Comparison of ENCODE assay signal across 8 cellular contexts in the genomic region with DNA sequence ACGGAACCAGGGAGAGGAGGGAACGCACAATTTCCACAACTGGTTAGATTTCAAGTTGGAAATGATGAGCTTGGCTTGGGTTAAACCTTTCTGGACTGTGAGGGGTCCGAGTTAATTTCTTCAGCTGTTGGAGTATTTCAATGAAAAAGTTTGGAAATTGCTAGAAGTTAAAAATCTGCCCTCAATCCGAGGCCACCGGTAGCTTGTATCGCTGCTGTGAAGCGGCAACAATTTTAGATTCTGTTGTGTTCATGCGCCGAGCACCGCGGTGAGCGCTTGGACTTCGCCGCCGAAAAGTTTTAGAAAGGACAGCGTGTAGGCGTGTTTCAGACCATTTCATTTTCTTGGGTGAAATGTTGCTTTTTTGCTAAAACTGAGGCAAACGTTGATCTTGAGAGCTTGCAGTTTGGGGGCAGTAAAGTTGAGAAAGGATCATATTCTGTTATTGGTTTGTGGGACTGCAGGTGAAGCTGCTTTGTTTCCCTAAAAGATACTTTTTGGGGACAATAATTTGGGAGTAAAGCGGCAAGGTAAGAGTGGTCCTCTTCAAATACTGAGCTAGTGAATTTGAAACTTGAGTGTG.
DNase-seq lines count a peak whose midpoint lies in the region; ATAC-seq and TF ChIP-seq lines count a peak whose summit lies in the region.

No MANE protein-coding gene starts in this region.

- H3K36me3 Mint-ChIP-seq in stimulated activated naive CD8-positive, alpha-beta T cell treated with anti-CD3 and anti-CD28 coated beads, Interleukin-15, Interleukin-2, amounts not matched to agents 100 ng/mL and 50 ng/mL, for 24 hours (ENCODE audit: low read depth) = peaks cover 15% of the 10 kb centered on the region

- H3F3A ChIP-seq in SU-DHL-6 (ENCODE audit: insufficient read depth) = no peaks in the 10 kb centered on the region

- peak overlapping the region; percentile 68 for H2AFZ ChIP-seq in SU-DHL-6 (ENCODE audit: low read depth, low read length, severe bottlenecking)

- H3K4me1 Mint-ChIP-seq in stimulated activated naive CD8-positive, alpha-beta T cell treated with anti-CD3 and anti-CD28 coated beads, Interleukin-15, Interleukin-2, amounts not matched to agents 100 ng/mL and 50 ng/mL, for 24 hours (ENCODE audit: low read depth) = peaks cover 24% of the 10 kb centered on the region

- peak overlapping the region; percentile 97 for H3K4me2 ChIP-seq in SU-DHL-6 (ENCODE audit: low read depth, low read length, poor library complexity, severe bottlenecking)

- H3K4me3 ChIP-seq in SU-DHL-6 (ENCODE audit: insufficient read depth, low read length, poor library complexity, severe bottlenecking) (peak overlapping the region; percentile 95), duodenal mucosa (ENCODE audit: low read depth in 1 of 2, low read length in 2 of 2) (peak overlapping the region; percentile 83 to 97)

- peaks cover 19 to 30% of the 10 kb centered on the region in 2 donors for H3K4me1 ChIP-seq in duodenal mucosa (ENCODE audit: control insufficient read depth in 1 of 2, insufficient read depth in 2 of 2, low read length in 2 of 2)

- no peak for TF ChIP-seq CTCF in SU-DHL-6 (IDR thresholded peaks at IDR 0.05; ENCODE audit: insufficient read depth, low read length, poor library complexity, severe bottlenecking)

- peak; percentile 40 for DNase-seq in activated CD4-positive, CD25-positive, alpha-beta regulatory T cell treated with anti-CD3 and anti-CD28 coated beads, Interleukin-2, amount 50 U/mL, for 72 hours
- no peak for DNase-seq in activated CD4-positive, CD25-positive, alpha-beta regulatory T cell (lab: John Stamatoyannopoulos, UW)
- peak; percentile 76 for DNase-seq in medulla oblongata (ENCODE audit: extremely low spot score)

- peak overlapping the region; percentile 95 for H3K4me3 Mint-ChIP-seq in stimulated activated naive CD8-positive, alpha-beta T cell treated with anti-CD3 and anti-CD28 coated beads, Interleukin-15, Interleukin-2, amounts not matched to agents 100 ng/mL and 50 ng/mL, for 24 hours

- H4K20me1 ChIP-seq in SU-DHL-6 (ENCODE audit: low read depth, low read length) = peaks cover 21% of the 10 kb centered on the region

- no peaks in the 10 kb centered on the region for H3K9me3 Mint-ChIP-seq in stimulated activated naive CD8-positive, alpha-beta T cell treated with anti-CD3 and anti-CD28 coated beads, Interleukin-15, Interleukin-2, amounts not matched to agents 100 ng/mL and 50 ng/mL, for 24 hours

- H3K27ac ChIP-seq in SU-DHL-6 (ENCODE audit: low read depth, low read length) (peak overlapping the region; percentile 73), duodenal mucosa (ENCODE audit: low read depth, low read length) (peak overlapping the region; percentile 99)

- H3K27me3 Mint-ChIP-seq in stimulated activated naive CD8-positive, alpha-beta T cell treated with anti-CD3 and anti-CD28 coated beads, Interleukin-15, Interleukin-2, amounts not matched to agents 100 ng/mL and 50 ng/mL, for 24 hours = no peaks in the 10 kb centered on the region

- ATAC-seq in HG02759 (IDR thresholded peaks at IDR 0.05; ENCODE audit: unreplicated experiment) (peak; percentile 18), HG02884 (IDR thresholded peaks at IDR 0.05; ENCODE audit: unreplicated experiment) (no peak)

- peak overlapping the region; percentile 93 for H3K27ac Mint-ChIP-seq in stimulated activated naive CD8-positive, alpha-beta T cell treated with anti-CD3 and anti-CD28 coated beads, Interleukin-15, Interleukin-2, amounts not matched to agents 100 ng/mL and 50 ng/mL, for 24 hours

- H3K27me3 ChIP-seq in SU-DHL-6 (ENCODE audit: low read length) (no peaks in the 10 kb centered on the region), duodenal mucosa (ENCODE audit: control insufficient read depth in 1 of 2, insufficient read depth in 2 of 2, low read length in 2 of 2) (no peaks in the 10 kb centered on the region)

- peak overlapping the region; percentile 81 for H3K9ac ChIP-seq in SU-DHL-6 (ENCODE audit: low read length)
- peak overlapping the region; percentile 94 to 96 for H3K9ac ChIP-seq in duodenal mucosa (ENCODE audit: low read depth in 1 of 2, low read length in 2 of 2)

- H3K9me2 ChIP-seq in SU-DHL-6 (replicated peaks; ENCODE audit: insufficient read depth, low read length) = no peaks in the 10 kb centered on the region

- H3K36me3 ChIP-seq in SU-DHL-6 (ENCODE audit: low read length) (no peaks in the 10 kb centered on the region), duodenal mucosa (ENCODE audit: control insufficient read depth in 1 of 2, insufficient read depth in 2 of 2, low read length in 2 of 2) (peaks cover 4 to 9% of the 10 kb centered on the region in 2 donors)

- H3K79me2 ChIP-seq in SU-DHL-6 (ENCODE audit: insufficient read depth, low read length) = peaks cover 57% of the 10 kb centered on the region

- no peaks in the 10 kb centered on the region for H3K9me3 ChIP-seq in SU-DHL-6 (ENCODE audit: insufficient read depth, low read length)
- no peaks in the 10 kb centered on the region for H3K9me3 ChIP-seq in duodenal mucosa (ENCODE audit: control insufficient read depth in 1 of 2, low read length in 2 of 2)

Comparison
In these comparisons a context has a peak if more than half of its experiments do, and no peak if none do; other contexts are left out.
1. DNase-seq: peak in activated CD4-positive, CD25-positive, alpha-beta regulatory T cell treated with anti-CD3 and anti-CD28 coated beads, Interleukin-2, amount 50 U/mL, for 72 hours (single experiment) and medulla oblongata (single experiment); none in activated CD4-positive, CD25-positive, alpha-beta regulatory T cell (0 of 4).